Comparison of ENCODE assay signal across 8 cellular contexts in the genomic region with DNA sequence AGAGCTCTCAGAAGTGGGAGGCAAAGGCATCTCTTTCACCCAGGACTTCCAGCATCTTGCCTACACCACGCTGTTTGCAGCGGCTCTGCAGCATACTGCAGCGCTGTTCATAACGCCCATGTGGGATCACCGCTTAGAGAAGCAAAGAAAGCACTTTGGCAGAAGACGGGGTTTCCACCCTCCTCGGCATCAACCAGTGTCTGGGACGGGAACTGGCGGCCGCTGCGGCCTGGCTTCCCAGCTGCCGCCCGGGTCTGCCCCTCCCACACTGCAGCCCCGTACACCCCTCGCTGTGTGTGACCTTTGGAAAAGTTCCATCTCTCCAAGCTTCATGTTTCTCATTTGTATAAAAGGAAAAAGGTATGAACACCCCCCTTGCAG. TPM values are rescaled to one million over a fixed set of nuclear protein-coding genes. Genes with fewer than 3 reads are reported as not detected.
DNase-seq lines count a peak whose midpoint lies in the region; TF ChIP-seq lines count a peak whose summit lies in the region.

No MANE protein-coding gene starts in this region.

- no peaks in the 10 kb centered on the region for H3K9me3 Mint-ChIP-seq in activated CD4-positive, alpha-beta memory T cell treated with anti-CD3 and anti-CD28 coated beads, Interleukin-2, amount 10 ng/mL, durations not matched to agents 7 days and 5 days
- no peaks in the 10 kb centered on the region for H3K9me3 Mint-ChIP-seq in endothelial cell (ENCODE audit: unreplicated experiment)

- WGBS in stomach, 5 donors, result 0 to 5% (median 1%) methylated on average over 8 to 15 of the region's 15 CpGs

- H3K36me3 Mint-ChIP-seq in activated CD4-positive, alpha-beta memory T cell treated with anti-CD3 and anti-CD28 coated beads, Interleukin-2, amount 10 ng/mL, durations not matched to agents 7 days and 5 days (ENCODE audit: low read depth), result peaks cover 25% of the 10 kb centered on the region
- H3K36me3 Mint-ChIP-seq in endothelial cell (ENCODE audit: low read depth, unreplicated experiment), result peaks cover 28% of the 10 kb centered on the region

- no peaks in the 10 kb centered on the region for H3K27me3 ChIP-seq in stomach

- peak overlapping the region; percentile 100 for H3K4me3 Mint-ChIP-seq in activated CD4-positive, alpha-beta memory T cell treated with anti-CD3 and anti-CD28 coated beads, Interleukin-2, amount 10 ng/mL, durations not matched to agents 7 days and 5 days
- peak overlapping the region; percentile 89 for H3K4me3 Mint-ChIP-seq in endothelial cell (ENCODE audit: unreplicated experiment)

- no peak for TF ChIP-seq POLR2A in stomach (IDR thresholded peaks at IDR 0.05)

- DNase-seq in NCI-H524 (lab: John Stamatoyannopoulos, UW) (peak; percentile 32 to 45), NCI-H524 treated with DMSO at 0.1 percent for 48 hours (lab: John Stamatoyannopoulos, UW) (no peak), M059J (ENCODE audit: low read depth) (peak; percentile 32), endothelial cell (ENCODE audit: low spot score) (peak; percentile 42), medulla oblongata (ENCODE audit: extremely low spot score) (peak; percentile 47), stomach (peak; percentile 34), dedifferentiated amniotic fluid mesenchymal stem cell (ENCODE audit: extremely low spot score) (no peak)
- peak; percentile 43 for DNase-seq in activated CD4-positive, alpha-beta memory T cell treated with anti-CD3 and anti-CD28 coated beads, Interleukin-2, amount 10 ng/mL, durations not matched to agents 7 days and 5 days

- H3K4me1 ChIP-seq in stomach, result peaks cover 8 to 47% (median 24%) of the 10 kb centered on the region in 4 donors

- no peak for TF ChIP-seq CTCF in endothelial cell (IDR thresholded peaks at IDR 0.05; ENCODE audit: unreplicated experiment)
- no peak for TF ChIP-seq CTCF in stomach (IDR thresholded peaks at IDR 0.05)

- no peaks in the 10 kb centered on the region for H3K9me3 ChIP-seq in stomach

- no peaks in the 10 kb centered on the region for H3K27me3 Mint-ChIP-seq in activated CD4-positive, alpha-beta memory T cell treated with anti-CD3 and anti-CD28 coated beads, Interleukin-2, amount 10 ng/mL, durations not matched to agents 7 days and 5 days
- H3K27me3 Mint-ChIP-seq in endothelial cell (ENCODE audit: unreplicated experiment), result peaks cover 23% of the 10 kb centered on the region

- intact Hi-C loops in stomach (cut with DNase I; ENCODE audit: low total_unique reads), result no loop called here

- peak overlapping the region; percentile 88 for H3K27ac Mint-ChIP-seq in activated CD4-positive, alpha-beta memory T cell treated with anti-CD3 and anti-CD28 coated beads, Interleukin-2, amount 10 ng/mL, durations not matched to agents 7 days and 5 days
- peak overlapping the region; percentile 59 for H3K27ac Mint-ChIP-seq in endothelial cell (ENCODE audit: unreplicated experiment)

- TF ChIP-seq EP300 in stomach (IDR thresholded peaks at IDR 0.05), result no peak

- peak overlapping the region; percentile 90 to 100 (median 91) for H3K27ac ChIP-seq in stomach

- peaks cover 54% of the 10 kb centered on the region for H3K4me1 Mint-ChIP-seq in activated CD4-positive, alpha-beta memory T cell treated with anti-CD3 and anti-CD28 coated beads, Interleukin-2, amount 10 ng/mL, durations not matched to agents 7 days and 5 days
- peaks cover 40% of the 10 kb centered on the region for H3K4me1 Mint-ChIP-seq in endothelial cell (ENCODE audit: unreplicated experiment)

- peak overlapping the region; percentile 69 to 88 (median 80) for H3K4me3 ChIP-seq in stomach

- CTCF ChIA-PET in activated CD4-positive, alpha-beta memory T cell treated with anti-CD3 and anti-CD28 coated beads, Interleukin-2, amount 10 ng/mL, durations not matched to agents 7 days and 5 days (lab: Charles Lee), result interaction anchor here (1.6 to 2.4 kb wide), 2 partner anchors 14 to 29 kb away, joined by 3 to 12 read pairs; partner anchors contain the start of genes FOXRED1 and SRPRA

- POLR2A ChIA-PET in activated CD4-positive, alpha-beta memory T cell treated with anti-CD3 and anti-CD28 coated beads, Interleukin-2, amount 10 ng/mL, durations not matched to agents 7 days and 5 days (lab: Charles Lee), result interaction anchor here (0.6 to 5.0 kb wide), 13 partner anchors 10 to 72 kb away, joined by 3 to 78 read pairs (median 4); partner anchors contain the start of genes DCPS, FAM118B, FOXRED1 and RPUSD4

- H3K36me3 ChIP-seq in stomach, result peaks cover 2 to 14% (median 12%) of the 10 kb centered on the region in 4 donors

RNA-seq across cellular contexts. Expression of gene TIRAP, which starts 0.5 kb away (rescaled TPM):
- total RNA-seq in M059J (2014; rRNA removed; shearing (Covaris generic)), result 2.2 and 8.1 TPM in 2 replicates
- total RNA-seq in activated CD4-positive, alpha-beta memory T cell treated with anti-CD3 and anti-CD28 coated beads, Interleukin-2, amount 10 ng/mL, durations not matched to agents 7 days and 5 days, result 10 to 100 TPM; 14.2 to 17.0 TPM
- 12.4 TPM for total RNA-seq in endothelial cell (ENCODE audit: unreplicated experiment)
- 10 to 100 TPM in 3 of 5 donors, 1 to 10 TPM in 2; 5.1 to 86.2 (median 15.6) TPM for total RNA-seq in stomach
- 1 to 10 TPM; 3.7 to 6.6 (median 5.2) TPM for polyA plus RNA-seq in stomach

RNA-seq across cellular contexts. Expression of gene FOXRED1, which starts 13.4 kb away (rescaled TPM):
- total RNA-seq in M059J (2014; rRNA removed; shearing (Covaris generic)), result 37.6 and 49.8 TPM in 2 replicates
- 10 to 100 TPM; 34.4 to 36.4 TPM for total RNA-seq in activated CD4-positive, alpha-beta memory T cell treated with anti-CD3 and anti-CD28 coated beads, Interleukin-2, amount 10 ng/mL, durations not matched to agents 7 days and 5 days
- total RNA-seq in endothelial cell (ENCODE audit: unreplicated experiment) (35.8 TPM), stomach (10 to 100 TPM in 4 of 5 donors, 1 to 10 TPM in 1; 5.4 to 26.3 (median 14.8) TPM)
- 10 to 100 TPM; 17.3 to 22.7 (median 18.9) TPM for polyA plus RNA-seq in stomach

RNA-seq across cellular contexts. Expression of gene SRPRA, which starts 13.7 kb away (rescaled TPM):
- 164 and 167 TPM in 2 replicates for total RNA-seq in M059J (2014; rRNA removed; shearing (Covaris generic))
- 100 to 1,000 TPM; 121 to 125 TPM for total RNA-seq in activated CD4-positive, alpha-beta memory T cell treated with anti-CD3 and anti-CD28 coated beads, Interleukin-2, amount 10 ng/mL, durations not matched to agents 7 days and 5 days
- total RNA-seq in endothelial cell (ENCODE audit: unreplicated experiment) (54.8 TPM), stomach (100 to 1,000 TPM in 2 of 5 donors, 10 to 100 TPM in 3; 13.9 to 255 (median 63.7) TPM)
- polyA plus RNA-seq in stomach, result 10 to 100 TPM; 26.4 to 49.3 (median 37.4) TPM

RNA-seq across cellular contexts. Expression of gene DCPS, which starts 21.5 kb away (rescaled TPM):
- total RNA-seq in M059J (2014; rRNA removed; shearing (Covaris generic)), result 20.0 and 27.8 TPM in 2 replicates
- total RNA-seq in activated CD4-positive, alpha-beta memory T cell treated with anti-CD3 and anti-CD28 coated beads, Interleukin-2, amount 10 ng/mL, durations not matched to agents 7 days and 5 days, result 10 to 100 TPM; 34.5 to 35.8 TPM
- total RNA-seq in endothelial cell (ENCODE audit: unreplicated experiment) (11.3 TPM), stomach (10 to 100 TPM in 2 of 5 donors, 1 to 10 TPM in 3; 1.8 to 60.3 (median 5.9) TPM)
- polyA plus RNA-seq in stomach, result 10 to 100 TPM; 10.5 to 21.2 (median 14.7) TPM

Comparison
In these comparisons a context has a peak if more than half of its experiments do, and no peak if none do; other contexts are left out.
1. DNase-seq: peak in NCI-H524 (2 of 2), M059J (single experiment), activated CD4-positive, alpha-beta memory T cell treated with anti-CD3 and anti-CD28 coated beads, Interleukin-2, amount 10 ng/mL, durations not matched to agents 7 days and 5 days (single experiment), endothelial cell (single experiment), medulla oblongata (single experiment) and stomach (single experiment); none in NCI-H524 treated with DMSO at 0.1 percent for 48 hours (single experiment) and dedifferentiated amniotic fluid mesenchymal stem cell (single experiment).